ENCODE assay signal across 21 cellular contexts in genomic region chr15:59166601-59167265, GRCh38. TPM values are rescaled to one million over a fixed set of nuclear protein-coding genes. Genes with fewer than 3 reads are reported as not detected.
A peak's percentile ranks its signal among the peaks of the same experiment; 100 is the strongest.
DNase-seq lines count a peak whose midpoint lies in the region; ATAC-seq, FAIRE-seq and TF ChIP-seq lines count a peak whose summit lies in the region.
"Had no signal": no experiment of that assay in that cellular context is flagged by ENCODE, and none has a peak within 500 bp of the region (broad histone marks: within the 10 kb centered on the region; RNA-seq: fewer than 3 reads in every experiment).

No MANE protein-coding gene starts in this region.

- H4K20me1 ChIP-seq in Karpas-422 (ENCODE audit: insufficient read depth, low read depth, low read length), result no peaks in the 10 kb centered on the region

- WGBS in esophagus, 2 donors, result 57 to 62% methylated on average over 11 of the region's 11 CpGs
- WGBS in suprapubic skin, result 55% methylated on average over 11 of the region's 11 CpGs

- H3K9me2 ChIP-seq in Karpas-422 (replicated peaks; ENCODE audit: insufficient read depth, low read length), result no peaks in the 10 kb centered on the region

- no peak overlapping the region for H2AFZ ChIP-seq in Karpas-422 (ENCODE audit: low read length)
- H2AFZ ChIP-seq: neural progenitor cell had no signal

- no peaks in the 10 kb centered on the region for H3K79me2 ChIP-seq in Karpas-422 (ENCODE audit: low read length)

- ATAC-seq in HG03432 (IDR thresholded peaks at IDR 0.05; ENCODE audit: unreplicated experiment), result no peak
- ATAC-seq: CD8-positive, alpha-beta T cell had no signal

- no peak overlapping the region for H3K4me2 ChIP-seq in Karpas-422 (ENCODE audit: low read depth, low read length, poor library complexity, severe bottlenecking)
- H3K4me2 ChIP-seq: neural progenitor cell had no signal

- peaks cover 8 to 10% of the 10 kb centered on the region in 2 donors for H3K4me1 ChIP-seq in esophagus (ENCODE audit: control insufficient read depth in 2 of 2, insufficient read depth in 2 of 2, low read length in 1 of 2)
- peaks cover 63% of the 10 kb centered on the region for H3K4me1 ChIP-seq in suprapubic skin
- no peaks in the 10 kb centered on the region for H3K4me1 ChIP-seq in Karpas-422 (ENCODE audit: low read length)
- H3K4me1 ChIP-seq: neural progenitor cell had no signal

- no peak for FAIRE-seq in GM12892 (lab: Jason Lieb, UNC)

- TF ChIP-seq CTCF in suprapubic skin (IDR thresholded peaks at IDR 0.05), result no peak

- DNase-seq in NCI-H1092 treated with DMSO at 0.1 percent for 48 hours (lab: John Stamatoyannopoulos, UW), result peak; percentile 7
- no peak for DNase-seq in NCI-H1092 (lab: John Stamatoyannopoulos, UW)
- DNase-seq in NCI-H510A (lab: John Stamatoyannopoulos, UW), result peak; percentile 47
- no peak for DNase-seq in suprapubic skin (ENCODE audit: low spot score in 2 of 2)
- no peak for DNase-seq in GM12892 (ENCODE audit: insufficient read length)
- DNase-seq in Karpas-422, result no peak
- DNase-seq: activated CD4-positive, alpha-beta memory T cell treated with anti-CD3 and anti-CD28 coated beads for 36 hours; activated gamma-delta T cell; CD8-positive, alpha-beta T cell; hypothalamus; NCI-H526 treated with DMSO at 0.1 percent for 48 hours; Right ventricle myocardium superior; sigmoid colon; T-helper 9 cell had no signal

- H3K4me3 ChIP-seq in esophagus (ENCODE audit: low read depth in 1 of 2, low read length in 2 of 2), result no peak overlapping the region
- no peak overlapping the region for H3K4me3 ChIP-seq in suprapubic skin
- no peak overlapping the region for H3K4me3 ChIP-seq in Karpas-422 (ENCODE audit: low read length)
- H3K4me3 ChIP-seq: neural progenitor cell, sigmoid colon had no signal

- no peak overlapping the region for H3K9ac ChIP-seq in Karpas-422 (ENCODE audit: low read length)
- H3K9ac ChIP-seq: neural progenitor cell had no signal

- H3K27ac ChIP-seq in esophagus (ENCODE audit: low read depth in 2 of 2, low read length in 1 of 2), result peak overlapping the region; percentile 61 to 89
- peak overlapping the region; percentile 84 for H3K27ac ChIP-seq in suprapubic skin
- H3K27ac ChIP-seq in Karpas-422 (ENCODE audit: low read length), result no peak overlapping the region
- H3K27ac ChIP-seq: 22Rv1, neural progenitor cell, sigmoid colon had no signal

- H3K36me3 ChIP-seq in esophagus (ENCODE audit: control insufficient read depth in 2 of 2, insufficient read depth in 2 of 2, low read length in 1 of 2), result peaks cover 0 to 2% of the 10 kb centered on the region in 2 donors
- H3K36me3 ChIP-seq in suprapubic skin, result peaks cover 6% of the 10 kb centered on the region
- H3K36me3 ChIP-seq in Karpas-422 (ENCODE audit: insufficient read depth, low read length), result no peaks in the 10 kb centered on the region
- H3K36me3 ChIP-seq: neural progenitor cell had no signal

- TF ChIP-seq POLR2A in suprapubic skin (IDR thresholded peaks at IDR 0.05) (no peak), GM12892 (IDR thresholded peaks at IDR 0.05; ENCODE audit: low read depth, low read length) (no peak)

- TF ChIP-seq EP300 in suprapubic skin (IDR thresholded peaks at IDR 0.05), result no peak

- H3K9me3 ChIP-seq in esophagus (ENCODE audit: control insufficient read depth in 2 of 2, insufficient read depth in 1 of 2, low read depth in 1 of 2, low read length in 1 of 2), result no peaks in the 10 kb centered on the region
- no peaks in the 10 kb centered on the region for H3K9me3 ChIP-seq in suprapubic skin
- H3K9me3 ChIP-seq in Karpas-422 (ENCODE audit: low read length), result no peaks in the 10 kb centered on the region
- H3K9me3 ChIP-seq: sigmoid colon had no signal

- H3K27me3 ChIP-seq in esophagus (ENCODE audit: control insufficient read depth in 1 of 2, insufficient read depth in 2 of 2, low read length in 2 of 2), result no peaks in the 10 kb centered on the region
- no peaks in the 10 kb centered on the region for H3K27me3 ChIP-seq in suprapubic skin
- no peaks in the 10 kb centered on the region for H3K27me3 ChIP-seq in Karpas-422 (ENCODE audit: low read length)
- H3K27me3 ChIP-seq: neural progenitor cell, sigmoid colon had no signal

RNA-seq across cellular contexts. Expression of gene LDHAL6B, which starts 39.9 kb away (rescaled TPM):
- not detected for polyA plus RNA-seq in esophagus
- total RNA-seq in suprapubic skin, result not detected
- polyA plus RNA-seq in GM12892 (2012; ENCODE audit: missing spikeins), result 1.00 TPM
- not detected in 2 replicates for total RNA-seq in Karpas-422 (2014; rRNA removed; shearing (Covaris generic); ENCODE audit: low replicate concordance)
- total RNA-seq: activated CD4-positive, alpha-beta memory T cell treated with anti-CD3 and anti-CD28 coated beads for 36 hours; CD8-positive, alpha-beta T cell; epithelial cell of proximal tubule; HT-29; lung microvascular endothelial cell; Right ventricle myocardium superior; sigmoid colon had no signal
- polyA plus RNA-seq: sigmoid colon had no signal

Comparison
In these comparisons a context has a peak if more than half of its experiments do, and no peak if none do; other contexts are left out.
1. DNase-seq: peak in NCI-H1092 treated with DMSO at 0.1 percent for 48 hours (single experiment) and NCI-H510A (single experiment); none in NCI-H1092 (single experiment), suprapubic skin (0 of 2), GM12892 (single experiment) and Karpas-422 (single experiment).